13 cellular contexts compared by ENCODE assay signal in genomic region chr20:53897884-53898557, GRCh38.
DNase-seq lines count a peak whose midpoint lies in the region; ATAC-seq, FAIRE-seq and TF ChIP-seq lines count a peak whose summit lies in the region.
"Had no signal": no experiment of that assay in that cellular context is flagged by ENCODE, and none has a peak within 500 bp of the region (broad histone marks: within the 10 kb centered on the region; RNA-seq: fewer than 3 reads in every experiment).

No MANE protein-coding gene starts in this region.

- peak; percentile 94 for FAIRE-seq in A204.1 (lab: Jason Lieb, UNC)
- FAIRE-seq: islet of Langerhans had no signal

- H3K27ac Mint-ChIP-seq in HFFc6 (peak overlapping the region; percentile 92), brain (peak overlapping the region in 3 of 5 experiments; percentile 36 to 91 (median 61)), mesothelial cell of epicardium (peak overlapping the region; percentile 10)

- H3K36me3 Mint-ChIP-seq in HFFc6 (ENCODE audit: low read depth) (no peaks in the 10 kb centered on the region), brain (no peaks in the 10 kb centered on the region), mesothelial cell of epicardium (no peaks in the 10 kb centered on the region)
- H3K36me3 Mint-ChIP-seq: activated CD8-positive, alpha-beta memory T cell treated with anti-CD3 and anti-CD28 coated beads, Interleukin-2, amount 10 ng/mL, durations not matched to agents 7 days and 5 days; CD4-positive, alpha-beta memory T cell had no signal

- H3K4me3 Mint-ChIP-seq in HFFc6 (peak overlapping the region; percentile 63), brain (no peak overlapping the region), mesothelial cell of epicardium (no peak overlapping the region)
- H3K4me3 Mint-ChIP-seq: activated CD8-positive, alpha-beta memory T cell treated with anti-CD3 and anti-CD28 coated beads, Interleukin-2, amount 10 ng/mL, durations not matched to agents 7 days and 5 days; CD4-positive, alpha-beta memory T cell had no signal

- H3K27me3 Mint-ChIP-seq in HFFc6 (ENCODE audit: insufficient read depth) (no peaks in the 10 kb centered on the region; the same call in 1 of the 2 replicates), brain (no peaks in the 10 kb centered on the region), mesothelial cell of epicardium (ENCODE audit: low read depth) (no peaks in the 10 kb centered on the region)
- H3K27me3 Mint-ChIP-seq: activated CD8-positive, alpha-beta memory T cell treated with anti-CD3 and anti-CD28 coated beads, Interleukin-2, amount 10 ng/mL, durations not matched to agents 7 days and 5 days; CD4-positive, alpha-beta memory T cell had no signal

- H3K4me1 Mint-ChIP-seq in HFFc6 (ENCODE audit: low read depth) (peaks cover 83% of the 10 kb centered on the region), brain (peaks cover 55% of the 10 kb centered on the region), mesothelial cell of epicardium (peaks cover 36% of the 10 kb centered on the region)

- no peak for TF ChIP-seq CTCF in HFFc6 (IDR thresholded peaks at IDR 0.05)
- no peak for TF ChIP-seq CTCF in brain (conservative IDR thresholded peaks at IDR 0.05)
- no peak for TF ChIP-seq CTCF in mesothelial cell of epicardium (IDR thresholded peaks at IDR 0.05; ENCODE audit: unreplicated experiment)

- no peak for ATAC-seq in HG03135 (IDR thresholded peaks at IDR 0.05; ENCODE audit: unreplicated experiment)
- ATAC-seq in HG02642 (IDR thresholded peaks at IDR 0.05; ENCODE audit: poor library complexity, unreplicated experiment): no peak
- ATAC-seq: activated CD8-positive, alpha-beta memory T cell treated with anti-CD3 and anti-CD28 coated beads, Interleukin-2, amount 10 ng/mL, durations not matched to agents 7 days and 5 days had no signal

- H3K9me3 Mint-ChIP-seq in HFFc6: no peaks in the 10 kb centered on the region
- H3K9me3 Mint-ChIP-seq in brain: peaks cover 0 to 2% (median 0%) of the 10 kb centered on the region in 5 experiments
- no peaks in the 10 kb centered on the region for H3K9me3 Mint-ChIP-seq in mesothelial cell of epicardium
- H3K9me3 Mint-ChIP-seq: CD4-positive, alpha-beta memory T cell had no signal

- DNase-seq in HFFc6 (peak; percentile 52), mesothelial cell of epicardium (ENCODE audit: low spot score in 2 of 2, unreplicated experiment in 2 of 2) (no peak), hepatic stellate cell (ENCODE audit: low spot score) (no peak), SK-N-DZ (ENCODE audit: low spot score) (no peak)
- DNase-seq: activated CD8-positive, alpha-beta memory T cell treated with anti-CD3 and anti-CD28 coated beads, Interleukin-2, amount 10 ng/mL, durations not matched to agents 7 days and 5 days; CD4-positive, alpha-beta memory T cell; GOT3; NCI-H510A treated with DMSO at 0.1 percent for 48 hours had no signal

Comparison
In these comparisons a context has a peak if more than half of its experiments do, and no peak if none do; other contexts are left out.
1. H3K27ac Mint-ChIP-seq: peak in every context shown above with its lines; median percentile 92 in HFFc6; 61 in brain; 10 in mesothelial cell of epicardium.